8 cellular contexts compared by ENCODE assay signal in the genomic region with DNA sequence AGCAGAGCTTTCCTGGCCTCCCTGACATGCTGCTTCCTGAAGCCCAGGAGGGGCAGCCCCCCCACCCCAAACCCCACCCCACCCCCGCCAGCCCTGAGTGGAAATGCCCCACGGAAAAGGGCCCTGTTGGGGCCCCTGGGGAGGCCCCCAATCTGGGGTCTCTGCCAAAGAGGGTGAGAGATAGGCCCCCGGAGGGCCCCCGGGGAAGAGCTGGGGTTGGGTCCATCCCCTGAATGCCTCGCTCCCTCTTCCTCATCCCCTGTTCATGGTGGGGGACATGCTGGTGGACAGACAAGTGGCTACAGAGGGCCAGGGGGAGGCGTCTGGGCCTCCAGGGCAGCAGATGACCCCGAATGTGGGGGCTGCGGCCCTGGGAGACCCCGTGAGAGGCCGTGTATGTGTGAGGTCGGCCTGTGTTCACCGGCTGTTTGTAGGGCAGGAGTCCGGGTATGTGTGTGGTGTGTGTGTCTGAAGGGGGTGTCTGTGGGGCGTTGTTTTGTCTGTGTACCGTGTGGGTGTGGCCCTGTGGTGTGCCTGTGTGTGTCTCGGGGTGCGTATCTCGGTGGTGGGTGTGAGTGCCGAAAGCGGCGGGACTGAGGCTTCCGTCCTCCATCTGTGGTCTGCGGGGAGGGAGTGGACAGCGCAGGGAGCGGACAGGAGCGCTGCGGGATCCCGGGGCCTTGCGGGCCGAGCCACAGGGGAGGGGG. TPM values are rescaled to one million over a fixed set of nuclear protein-coding genes. Genes with fewer than 3 reads are reported as not detected.
DNase-seq lines count a peak whose midpoint lies in the region; ATAC-seq and TF ChIP-seq lines count a peak whose summit lies in the region.

No MANE protein-coding gene starts in this region.

- H3K4me3 Mint-ChIP-seq in activated CD8-positive, alpha-beta T cell treated with anti-CD3 and anti-CD28 coated beads, Interleukin-2, amount 10 ng/mL, durations not matched to agents 7 days and 5 days, result peak overlapping the region; percentile 86
- H3K4me3 Mint-ChIP-seq in endodermal cell, result peak overlapping the region; percentile 68
- H3K4me3 Mint-ChIP-seq in natural killer cell treated with Interleukin-12 subunit alpha and Interleukin-12 subunit beta and Interleukin-15 and Interleukin-18, amount 100 ng/mL, for 72 hours, result peak overlapping the region; percentile 91

- DNase-seq in NCI-H1417 (lab: John Stamatoyannopoulos, UW) (peak in 2 of 3 experiments; percentile 29 to 47), NCI-H1417 treated with DMSO at 0.1 percent for 48 hours (lab: John Stamatoyannopoulos, UW) (no peak), endodermal cell (peak; percentile 70), NCI-H1092 (lab: John Stamatoyannopoulos, UW) (no peak), NCI-H526 (lab: John Stamatoyannopoulos, UW) (no peak)
- DNase-seq in activated CD8-positive, alpha-beta T cell treated with anti-CD3 and anti-CD28 coated beads, Interleukin-2, amount 10 ng/mL, durations not matched to agents 7 days and 5 days, result peak; percentile 75
- DNase-seq in natural killer cell treated with Interleukin-12 subunit alpha and Interleukin-12 subunit beta and Interleukin-15 and Interleukin-18, amount 100 ng/mL, for 72 hours (ENCODE audit: low spot score), result no peak

- H3K9ac ChIP-seq in endodermal cell (ENCODE audit: extremely low read depth, low read length, poor library complexity, severe bottlenecking), result no peak overlapping the region

- H3K36me3 Mint-ChIP-seq in activated CD8-positive, alpha-beta T cell treated with anti-CD3 and anti-CD28 coated beads, Interleukin-2, amount 10 ng/mL, durations not matched to agents 7 days and 5 days (ENCODE audit: low read depth), result no peaks in the 10 kb centered on the region
- H3K36me3 Mint-ChIP-seq in endodermal cell (ENCODE audit: low read depth), result no peaks in the 10 kb centered on the region
- no peaks in the 10 kb centered on the region for H3K36me3 Mint-ChIP-seq in natural killer cell treated with Interleukin-12 subunit alpha and Interleukin-12 subunit beta and Interleukin-15 and Interleukin-18, amount 100 ng/mL, for 72 hours

- H3K9me3 ChIP-seq in endodermal cell (ENCODE audit: control insufficient read depth, low read length), result no peaks in the 10 kb centered on the region

- WGBS in endodermal cell (ENCODE audit: insufficient coverage in 1 of 2, insufficient read length in 1 of 2), 2 experiments, result 38 to 57% methylated on average over 6 to 21 of the region's 30 CpGs

- peak; percentile 59 for ATAC-seq in activated CD8-positive, alpha-beta T cell treated with anti-CD3 and anti-CD28 coated beads, Interleukin-2, amount 10 ng/mL, durations not matched to agents 7 days and 5 days
- ATAC-seq in natural killer cell treated with Interleukin-12 subunit alpha and Interleukin-12 subunit beta and Interleukin-15 and Interleukin-18, amount 100 ng/mL, for 72 hours, result peak in 1 of 2 donors; percentile 24
- no peak for ATAC-seq in HG02610 (IDR thresholded peaks at IDR 0.05; ENCODE audit: unreplicated experiment)

- peak overlapping the region; percentile 24 for H3K27ac ChIP-seq in endodermal cell (ENCODE audit: low read depth, low read length)

- H3K4me1 Mint-ChIP-seq in activated CD8-positive, alpha-beta T cell treated with anti-CD3 and anti-CD28 coated beads, Interleukin-2, amount 10 ng/mL, durations not matched to agents 7 days and 5 days (ENCODE audit: low read depth), result peaks cover 54% of the 10 kb centered on the region
- peaks cover 12% of the 10 kb centered on the region for H3K4me1 Mint-ChIP-seq in endodermal cell
- H3K4me1 Mint-ChIP-seq in natural killer cell treated with Interleukin-12 subunit alpha and Interleukin-12 subunit beta and Interleukin-15 and Interleukin-18, amount 100 ng/mL, for 72 hours (ENCODE audit: low read depth in 2 of 2), result peaks cover 22 to 25% of the 10 kb centered on the region in 2 donors

- H3K36me3 ChIP-seq in endodermal cell (ENCODE audit: control insufficient read depth, insufficient read depth, low read length), result no peaks in the 10 kb centered on the region

- POLR2A ChIA-PET in activated CD8-positive, alpha-beta T cell treated with anti-CD3 and anti-CD28 coated beads, Interleukin-2, amount 10 ng/mL, durations not matched to agents 7 days and 5 days (lab: Charles Lee), result interaction anchor here (1.0 kb wide), 1 partner anchor 432 kb away, joined by 4 read pairs; no protein-coding TSS in a partner anchor

- H3K27me3 ChIP-seq in endodermal cell (ENCODE audit: control insufficient read depth, insufficient read depth, low read length, poor library complexity, severe bottlenecking), result no peaks in the 10 kb centered on the region

- H3K27ac Mint-ChIP-seq in activated CD8-positive, alpha-beta T cell treated with anti-CD3 and anti-CD28 coated beads, Interleukin-2, amount 10 ng/mL, durations not matched to agents 7 days and 5 days, result peak overlapping the region; percentile 94
- H3K27ac Mint-ChIP-seq in endodermal cell, result peak overlapping the region; percentile 48
- peak overlapping the region; percentile 26 to 29 for H3K27ac Mint-ChIP-seq in natural killer cell treated with Interleukin-12 subunit alpha and Interleukin-12 subunit beta and Interleukin-15 and Interleukin-18, amount 100 ng/mL, for 72 hours

- CTCF ChIA-PET in activated CD8-positive, alpha-beta T cell treated with anti-CD3 and anti-CD28 coated beads, Interleukin-2, amount 10 ng/mL, durations not matched to agents 7 days and 5 days (lab: Charles Lee), result interaction anchor here (1.1 to 6.0 kb wide), 10 partner anchors 15 to 478 kb away, joined by 3 to 39 read pairs (median 6); no protein-coding TSS in a partner anchor

- H3K9me3 Mint-ChIP-seq in activated CD8-positive, alpha-beta T cell treated with anti-CD3 and anti-CD28 coated beads, Interleukin-2, amount 10 ng/mL, durations not matched to agents 7 days and 5 days (ENCODE audit: insufficient read depth), result no peaks in the 10 kb centered on the region
- no peaks in the 10 kb centered on the region for H3K9me3 Mint-ChIP-seq in endodermal cell
- no peaks in the 10 kb centered on the region for H3K9me3 Mint-ChIP-seq in natural killer cell treated with Interleukin-12 subunit alpha and Interleukin-12 subunit beta and Interleukin-15 and Interleukin-18, amount 100 ng/mL, for 72 hours

- no peak for TF ChIP-seq CTCF in endodermal cell (conservative IDR thresholded peaks at IDR 0.05)

- H3K27me3 Mint-ChIP-seq in activated CD8-positive, alpha-beta T cell treated with anti-CD3 and anti-CD28 coated beads, Interleukin-2, amount 10 ng/mL, durations not matched to agents 7 days and 5 days (ENCODE audit: low read depth), result peaks cover 2% of the 10 kb centered on the region
- peaks cover 9% of the 10 kb centered on the region for H3K27me3 Mint-ChIP-seq in endodermal cell (ENCODE audit: insufficient read depth)
- H3K27me3 Mint-ChIP-seq in natural killer cell treated with Interleukin-12 subunit alpha and Interleukin-12 subunit beta and Interleukin-15 and Interleukin-18, amount 100 ng/mL, for 72 hours, result peaks cover 0 to 2% of the 10 kb centered on the region in 2 donors

- H3K4me3 ChIP-seq in endodermal cell (ENCODE audit: low read length), result no peak overlapping the region

- no peaks in the 10 kb centered on the region for H3K4me1 ChIP-seq in endodermal cell (ENCODE audit: control insufficient read depth, insufficient read depth, low read length)

RNA-seq across cellular contexts. Expression of a gene that starts 11.3 kb away (rescaled TPM):
- total RNA-seq in activated CD8-positive, alpha-beta T cell treated with anti-CD3 and anti-CD28 coated beads, Interleukin-2, amount 10 ng/mL, durations not matched to agents 7 days and 5 days, result not detected
- not detected for total RNA-seq in endodermal cell
- not detected for polyA plus RNA-seq in endodermal cell (2013, experiment 1 of 2)
- polyA plus RNA-seq in endodermal cell (2013, experiment 2 of 2), result not detected
- not detected for total RNA-seq in natural killer cell treated with Interleukin-12 subunit alpha and Interleukin-12 subunit beta and Interleukin-15 and Interleukin-18, amount 100 ng/mL, for 72 hours

RNA-seq across cellular contexts. Expression of a gene that starts 16.3 kb away (rescaled TPM):
- 10 to 100 TPM; 36.2 to 39.2 TPM for total RNA-seq in activated CD8-positive, alpha-beta T cell treated with anti-CD3 and anti-CD28 coated beads, Interleukin-2, amount 10 ng/mL, durations not matched to agents 7 days and 5 days
- total RNA-seq in endodermal cell, result 10 to 100 TPM; 39.6 to 49.1 TPM
- 40.4 TPM for polyA plus RNA-seq in endodermal cell (2013, experiment 1 of 2)
- polyA plus RNA-seq in endodermal cell (2013, experiment 2 of 2), result 40.9 TPM
- total RNA-seq in natural killer cell treated with Interleukin-12 subunit alpha and Interleukin-12 subunit beta and Interleukin-15 and Interleukin-18, amount 100 ng/mL, for 72 hours, result 10 to 100 TPM; 28.9 to 63.1 TPM

RNA-seq across cellular contexts. Expression of a gene that starts 32.3 kb away (rescaled TPM):
- total RNA-seq in activated CD8-positive, alpha-beta T cell treated with anti-CD3 and anti-CD28 coated beads, Interleukin-2, amount 10 ng/mL, durations not matched to agents 7 days and 5 days, result 10 to 100 TPM; 25.4 to 27.7 TPM
- total RNA-seq in endodermal cell, result 10 to 100 TPM; 19.8 to 20.2 TPM
- 17.7 TPM for polyA plus RNA-seq in endodermal cell (2013, experiment 1 of 2)
- 14.9 TPM for polyA plus RNA-seq in endodermal cell (2013, experiment 2 of 2)
- total RNA-seq in natural killer cell treated with Interleukin-12 subunit alpha and Interleukin-12 subunit beta and Interleukin-15 and Interleukin-18, amount 100 ng/mL, for 72 hours, result 10 to 100 TPM; 31.0 to 42.5 TPM

RNA-seq across cellular contexts. Expression of a gene that starts 55.8 kb away (rescaled TPM):
- total RNA-seq in activated CD8-positive, alpha-beta T cell treated with anti-CD3 and anti-CD28 coated beads, Interleukin-2, amount 10 ng/mL, durations not matched to agents 7 days and 5 days, result under 1 TPM in 1 of 2 experiments, not detected in 1; 0.21 TPM
- total RNA-seq in endodermal cell, result 1 to 10 TPM; 1.0 to 3.8 TPM
- 5.4 TPM for polyA plus RNA-seq in endodermal cell (2013, experiment 1 of 2)
- 6.0 TPM for polyA plus RNA-seq in endodermal cell (2013, experiment 2 of 2)
- not detected for total RNA-seq in natural killer cell treated with Interleukin-12 subunit alpha and Interleukin-12 subunit beta and Interleukin-15 and Interleukin-18, amount 100 ng/mL, for 72 hours

Comparison
In these comparisons a context has a peak if more than half of its experiments do, and no peak if none do; other contexts are left out.
1. DNase-seq: peak in NCI-H1417 (2 of 3), activated CD8-positive, alpha-beta T cell treated with anti-CD3 and anti-CD28 coated beads, Interleukin-2, amount 10 ng/mL, durations not matched to agents 7 days and 5 days (single experiment) and endodermal cell (single experiment); none in NCI-H1417 treated with DMSO at 0.1 percent for 48 hours (single experiment), natural killer cell treated with Interleukin-12 subunit alpha and Interleukin-12 subunit beta and Interleukin-15 and Interleukin-18, amount 100 ng/mL, for 72 hours (single experiment), NCI-H1092 (single experiment) and NCI-H526 (0 of 2).
2. H3K27ac Mint-ChIP-seq: peak in every context shown above with its lines; median percentile 94 in activated CD8-positive, alpha-beta T cell treated with anti-CD3 and anti-CD28 coated beads, Interleukin-2, amount 10 ng/mL, durations not matched to agents 7 days and 5 days; 48 in endodermal cell; 28 in natural killer cell treated with Interleukin-12 subunit alpha and Interleukin-12 subunit beta and Interleukin-15 and Interleukin-18, amount 100 ng/mL, for 72 hours.
3. Peak in every context shown above with its lines, with median percentiles within 50 percentile points of each other: H3K4me3 Mint-ChIP-seq.